In the genomic region with DNA sequence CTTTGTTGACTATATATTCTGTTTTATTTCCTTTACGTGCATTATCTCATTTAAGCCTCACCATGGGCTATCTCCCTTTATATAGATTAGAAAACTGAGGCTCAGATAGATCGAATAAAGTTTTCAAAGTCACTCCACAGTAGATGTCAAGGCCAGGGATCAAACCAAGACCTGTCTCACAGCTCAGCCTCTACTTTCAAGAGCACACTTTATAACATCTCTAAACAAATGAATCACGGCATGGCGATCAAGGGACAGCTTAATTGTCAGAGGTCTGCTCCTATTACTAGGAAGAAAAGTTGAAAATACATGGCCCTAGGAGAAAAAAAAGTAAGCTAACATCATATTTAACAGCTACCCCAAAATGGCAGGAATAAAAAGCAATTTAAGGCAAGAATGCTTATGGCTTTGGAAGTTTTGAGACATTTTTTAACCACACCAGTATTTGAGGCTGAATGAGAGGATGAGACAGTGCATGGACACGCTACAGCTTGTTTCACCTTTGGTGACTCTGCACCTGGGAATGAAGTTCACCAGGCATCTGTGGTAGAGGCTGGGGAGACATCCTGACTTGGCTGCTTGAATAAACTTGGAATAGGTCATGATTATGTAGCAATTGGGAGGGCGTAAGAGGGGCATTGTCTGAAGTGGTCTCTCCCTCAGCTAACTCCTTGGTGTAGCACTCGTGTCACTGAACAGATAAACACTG, we compare ENCODE assay signal across 24 cellular contexts.
"Had no signal": no experiment of that assay in that cellular context is flagged by ENCODE, and none has a peak within 500 bp of the region (broad histone marks: within the 10 kb centered on the region; RNA-seq: fewer than 3 reads in every experiment).

No MANE protein-coding gene starts in this region.

- H3K36me3 ChIP-seq: thoracic aorta, upper lobe of left lung had no signal

- H3K4me3 ChIP-seq: coronary artery, thoracic aorta, upper lobe of left lung had no signal

- DNase-seq: activated B cell treated with CpG ODN at 0.5 μM for 24 hours; activated CD4-positive, alpha-beta T cell treated with anti-CD3 and anti-CD28 coated beads for 4 hours; activated CD4-positive, alpha-beta T cell treated with anti-CD3 and anti-CD28 coated beads, Interleukin-2, amount 50 U/mL, for 48 hours; activated CD8-positive, alpha-beta memory T cell treated with anti-CD3 and anti-CD28 coated beads, Interleukin-2, amount 50 U/mL, for 48 hours; activated naive CD4-positive, alpha-beta T cell treated with Interleukin-2 at 50 U/mL for 16 hours; activated naive CD8-positive, alpha-beta T cell treated with anti-CD3 and anti-CD28 coated beads, Interleukin-2, amount 10 ng/mL, durations not matched to agents 7 days and 5 days; activated T-cell treated with anti-CD3 and anti-CD28 coated beads, Interleukin-2, amount 50 U/mL, for 4 hours; amniotic stem cell; cerebellar nuclear complex; erythroblast; hypothalamus; left cardiac atrium; naive B cell; retina; stimulated activated CD4-positive, alpha-beta T cell treated with anti-CD3 and anti-CD28 coated beads, Interleukin-4, amount 100 ng/mL, for 24 hours; stimulated activated naive CD4-positive, alpha-beta T cell treated with Interleukin-2 at 50 U/mL for 16 hours; T1000; upper lobe of left lung had no signal

- H3K4me1 ChIP-seq: upper lobe of left lung had no signal

- H3K4me3 Mint-ChIP-seq: activated B cell treated with CpG ODN at 0.5 μM for 24 hours; activated naive CD8-positive, alpha-beta T cell treated with anti-CD3 and anti-CD28 coated beads, Interleukin-2, amount 10 ng/mL, durations not matched to agents 7 days and 5 days; activated T-cell treated with anti-CD3 and anti-CD28 coated beads, Interleukin-2, amount 50 U/mL, for 4 hours; memory B cell; naive B cell; neural crest cell; T-helper 1 cell treated with Interleukin-12 subunit alpha and Interleukin-12 subunit beta and Interleukin-4 antibody, amounts not matched to agents 30 μg/mL and 1 μg/mL, for 36 hours had no signal

- H3K27me3 Mint-ChIP-seq: activated B cell treated with CpG ODN at 0.5 μM for 24 hours, memory B cell, progenitor cell of endocrine pancreas had no signal

- H3K4me1 Mint-ChIP-seq: activated B cell treated with CpG ODN at 0.5 μM for 24 hours; activated naive CD8-positive, alpha-beta T cell treated with anti-CD3 and anti-CD28 coated beads, Interleukin-2, amount 10 ng/mL, durations not matched to agents 7 days and 5 days; memory B cell; naive B cell had no signal

- H3K27ac Mint-ChIP-seq: activated B cell treated with CpG ODN at 0.5 μM for 24 hours; activated naive CD8-positive, alpha-beta T cell treated with anti-CD3 and anti-CD28 coated beads, Interleukin-2, amount 10 ng/mL, durations not matched to agents 7 days and 5 days; memory B cell; naive B cell; progenitor cell of endocrine pancreas; T-helper 1 cell treated with Interleukin-12 subunit alpha and Interleukin-12 subunit beta and Interleukin-4 antibody, amounts not matched to agents 30 μg/mL and 1 μg/mL, for 36 hours had no signal

- H3K27me3 ChIP-seq: upper lobe of left lung had no signal

- H3K9me3 Mint-ChIP-seq: activated B cell treated with CpG ODN at 0.5 μM for 24 hours; activated naive CD8-positive, alpha-beta T cell treated with anti-CD3 and anti-CD28 coated beads, Interleukin-2, amount 10 ng/mL, durations not matched to agents 7 days and 5 days; activated T-cell treated with anti-CD3 and anti-CD28 coated beads, Interleukin-2, amount 50 U/mL, for 4 hours; neural crest cell; T-helper 1 cell treated with Interleukin-12 subunit alpha and Interleukin-12 subunit beta and Interleukin-4 antibody, amounts not matched to agents 30 μg/mL and 1 μg/mL, for 36 hours had no signal

- ATAC-seq: activated T-cell treated with anti-CD3 and anti-CD28 coated beads, Interleukin-2, amount 50 U/mL, for 4 hours; left cardiac atrium had no signal

- H3K27ac ChIP-seq: coronary artery, thoracic aorta, upper lobe of left lung had no signal

- H3K36me3 Mint-ChIP-seq: activated naive CD8-positive, alpha-beta T cell treated with anti-CD3 and anti-CD28 coated beads, Interleukin-2, amount 10 ng/mL, durations not matched to agents 7 days and 5 days; memory B cell; naive B cell had no signal
